Comparison of ENCODE assay signal across 15 cellular contexts in genomic region chr2:194343167-194343566, GRCh38.
DNase-seq lines count a peak whose midpoint lies in the region; ATAC-seq, FAIRE-seq and TF ChIP-seq lines count a peak whose summit lies in the region.
"Had no signal": no experiment of that assay in that cellular context is flagged by ENCODE, and none has a peak within 500 bp of the region (broad histone marks: within the 10 kb centered on the region; RNA-seq: fewer than 3 reads in every experiment).

No MANE protein-coding gene starts in this region.

- no peaks in the 10 kb centered on the region for H3K27me3 ChIP-seq in bronchial epithelial cell (ENCODE audit: control insufficient read depth, insufficient read depth, low read length)

- no peak overlapping the region for H3K4me3 ChIP-seq in bronchial epithelial cell (ENCODE audit: low read depth, low read length)
- no peak overlapping the region for H3K4me3 ChIP-seq in skeletal muscle cell (ENCODE audit: low read depth, low read length)
- H3K4me3 ChIP-seq: HAP-1 had no signal

- DNase-seq in HPDE6-E6E7 (ENCODE audit: extremely low spot score) (peak; percentile 4), NCI-H2171 (lab: John Stamatoyannopoulos, UW) (peak; percentile 54), bronchial epithelial cell (ENCODE audit: low read depth) (peak; percentile 77), skeletal muscle cell (ENCODE audit: low read depth) (peak; percentile 21), medulla oblongata (ENCODE audit: extremely low spot score) (no peak)
- no peak for DNase-seq in stimulated activated naive CD8-positive, alpha-beta T cell treated with anti-CD3 and anti-CD28 coated beads, Interleukin-15, Interleukin-2, amounts not matched to agents 100 U/mL and 50 U/mL, for 24 hours
- DNase-seq: EL, NCI-H1436 treated with DMSO at 0.1 percent for 48 hours, NCI-H2081, NCI-H446, NCI-H774, T-helper 1 cell had no signal

- H3K36me3 ChIP-seq in bronchial epithelial cell (ENCODE audit: control insufficient read depth, insufficient read depth, low read length): no peaks in the 10 kb centered on the region
- H3K36me3 ChIP-seq: HAP-1 had no signal

- FAIRE-seq in bronchial epithelial cell (lab: Jason Lieb, UNC): no peak
- FAIRE-seq: GM19239 had no signal

- TF ChIP-seq CTCF in bronchial epithelial cell (IDR thresholded peaks at IDR 0.05; ENCODE audit: insufficient read depth, low read length, severe bottlenecking): no peak

- ATAC-seq in GM21367 (IDR thresholded peaks at IDR 0.05; ENCODE audit: unreplicated experiment): no peak
- no peak for ATAC-seq in stimulated activated naive CD8-positive, alpha-beta T cell treated with anti-CD3 and anti-CD28 coated beads, Interleukin-15, Interleukin-2, amounts not matched to agents 100 U/mL and 50 U/mL, for 24 hours

Comparison
In these comparisons a context has a peak if more than half of its experiments do, and no peak if none do; other contexts are left out.
1. DNase-seq: peak in HPDE6-E6E7 (single experiment), NCI-H2171 (single experiment), bronchial epithelial cell (single experiment) and skeletal muscle cell (single experiment); none in medulla oblongata (single experiment) and stimulated activated naive CD8-positive, alpha-beta T cell treated with anti-CD3 and anti-CD28 coated beads, Interleukin-15, Interleukin-2, amounts not matched to agents 100 U/mL and 50 U/mL, for 24 hours (single experiment).